ENCODE assay signal across 15 cellular contexts in genomic region chr11:123125169-123125568, GRCh38.
DNase-seq lines count a peak whose midpoint lies in the region; ATAC-seq and TF ChIP-seq lines count a peak whose summit lies in the region.
"Had no signal": no experiment of that assay in that cellular context is flagged by ENCODE, and none has a peak within 500 bp of the region (broad histone marks: within the 10 kb centered on the region; RNA-seq: fewer than 3 reads in every experiment).

No MANE protein-coding gene starts in this region.

- ATAC-seq in Panc1 (peak; percentile 63), left lung (peak; percentile 90), GM19452 (IDR thresholded peaks at IDR 0.05; ENCODE audit: unreplicated experiment) (no peak)

- no peaks in the 10 kb centered on the region for H3K27me3 ChIP-seq in Panc1 (ENCODE audit: control insufficient read depth, insufficient read depth, low read length)
- peaks cover 0 to 8% of the 10 kb centered on the region in 2 donors for H3K27me3 ChIP-seq in left lung
- H3K27me3 ChIP-seq in thyroid gland: no peaks in the 10 kb centered on the region
- H3K27me3 ChIP-seq: BLaER1 had no signal

- CTCF ChIA-PET in Panc1 (lab: Charles Lee): no interaction called here

- peak; percentile 27 for DNase-seq in DMS79 treated with DMSO at 0.1 percent for 48 hours (lab: John Stamatoyannopoulos, UW)
- no peak for DNase-seq in Panc1 (ENCODE audit: low read depth, low spot score)
- peak in 1 of 2 donors; percentile 50 for DNase-seq in left lung
- DNase-seq in thyroid gland: peak; percentile 80 to 81
- no peak for DNase-seq in NCI-H2196 (lab: John Stamatoyannopoulos, UW; ENCODE audit: unreplicated experiment)
- no peak for DNase-seq in occipital lobe (lab: John Stamatoyannopoulos, UW)
- no peak for DNase-seq in middle frontal gyrus (ENCODE audit: extremely low spot score, low spot score)
- DNase-seq: 8988T; CD4-positive, alpha-beta memory T cell; DMS153; DND-41; EL had no signal

- intact Hi-C loops in Panc1 (cut with micrococcal nuclease; ENCODE audit: unreplicated experiment) (no loop called here), left lung (cut with DNase I) (no loop called here), thyroid gland (cut with DNase I) (no loop called here)

- no TSS peak for BruUV-seq in Panc1 (replicated peaks; lab: Mats Ljungman, UMichigan)

- POLR2A ChIA-PET in Panc1 (lab: Charles Lee): no interaction called here

- H3K36me3 ChIP-seq in Panc1 (ENCODE audit: control insufficient read depth, insufficient read depth, low read length) (no peaks in the 10 kb centered on the region), left lung (no peaks in the 10 kb centered on the region), thyroid gland (no peaks in the 10 kb centered on the region)
- H3K36me3 ChIP-seq: BLaER1, HAP-1 had no signal

- in situ Hi-C loops in Panc1 (cut with HindIII; ENCODE audit: low pct_unique_long_range_greater_than_20kb, low sequenced_read_pairs): no loop called here

- no peak for TF ChIP-seq POLR2A in thyroid gland (IDR thresholded peaks at IDR 0.05)

- no peak for TF ChIP-seq CTCF in Panc1 (IDR thresholded peaks at IDR 0.05)
- TF ChIP-seq CTCF in left lung (IDR thresholded peaks at IDR 0.05): no peak
- no peak for TF ChIP-seq CTCF in thyroid gland (IDR thresholded peaks at IDR 0.05)

- 21 to 23% methylated on average over 3 of the region's 3 CpGs for WGBS in thyroid gland, 2 donors

- H3K9me3 ChIP-seq in Panc1 (ENCODE audit: control insufficient read depth, insufficient read depth, low read depth, low read length): no peaks in the 10 kb centered on the region
- no peaks in the 10 kb centered on the region for H3K9me3 ChIP-seq in left lung
- H3K9me3 ChIP-seq in thyroid gland: no peaks in the 10 kb centered on the region
- H3K9me3 ChIP-seq: BLaER1, HAP-1 had no signal

- H3K4me1 ChIP-seq in Panc1 (ENCODE audit: control insufficient read depth, insufficient read depth, low read length): no peaks in the 10 kb centered on the region
- peaks cover 0 to 9% of the 10 kb centered on the region in 2 donors for H3K4me1 ChIP-seq in left lung
- peaks cover 8 to 10% of the 10 kb centered on the region in 2 donors for H3K4me1 ChIP-seq in thyroid gland
- H3K4me1 ChIP-seq: BLaER1, HAP-1 had no signal

- H3K4me3 ChIP-seq in Panc1 (ENCODE audit: low read depth in 2 of 2, low read length in 2 of 2) (no peak overlapping the region), left lung (no peak overlapping the region), thyroid gland (replicated peaks in 1 of 3) (no peak overlapping the region)
- H3K4me3 ChIP-seq: BLaER1, HAP-1 had no signal

- H3K27ac ChIP-seq in Panc1 (ENCODE audit: low read length): no peak overlapping the region
- peak overlapping the region in 1 of 2 donors; percentile 41 for H3K27ac ChIP-seq in left lung
- no peak overlapping the region for H3K27ac ChIP-seq in thyroid gland
- H3K27ac ChIP-seq: BLaER1 had no signal

Comparison
In these comparisons a context has a peak if more than half of its experiments do, and no peak if none do; other contexts are left out.
1. DNase-seq: peak in DMS79 treated with DMSO at 0.1 percent for 48 hours (single experiment) and thyroid gland (2 of 2); none in Panc1 (single experiment), NCI-H2196 (single experiment), occipital lobe (single experiment) and middle frontal gyrus (single experiment).